ENCODE assay signal across 8 cellular contexts in genomic region chr3:122515020-122515468, GRCh38. TPM values are rescaled to one million over a fixed set of nuclear protein-coding genes. Genes with fewer than 3 reads are reported as not detected.
DNase-seq lines count a peak whose midpoint lies in the region; ATAC-seq and TF ChIP-seq lines count a peak whose summit lies in the region.

No MANE protein-coding gene starts in this region.

- no peak for ATAC-seq in activated T-cell treated with anti-CD3 and anti-CD28 coated beads, Interleukin-2, amount 50 U/mL, for 72 hours (replicated peaks in 1 of 2)
- ATAC-seq in HG03135 (IDR thresholded peaks at IDR 0.05; ENCODE audit: unreplicated experiment): no peak

- intact Hi-C loops in transverse colon (cut with DNase I; ENCODE audit: low total_unique reads): no loop called here

- TF ChIP-seq CTCF in astrocyte of the cerebellum (IDR thresholded peaks at IDR 0.05; ENCODE audit: low read depth, low read length, missing control alignments) (no peak), liver (IDR thresholded peaks at IDR 0.05; ENCODE audit: low read depth, low read length, missing input control) (no peak), transverse colon (IDR thresholded peaks at IDR 0.05) (no peak)

- peak overlapping the region; percentile 90 to 94 for H3K4me3 Mint-ChIP-seq in activated T-cell treated with anti-CD3 and anti-CD28 coated beads, Interleukin-2, amount 50 U/mL, for 72 hours

- DNase-seq in activated T-cell treated with anti-CD3 and anti-CD28 coated beads, Interleukin-2, amount 50 U/mL, for 72 hours: no peak
- no peak for DNase-seq in activated T-cell treated with anti-CD3 and anti-CD28 coated beads for 4 hours
- DNase-seq in astrocyte of the cerebellum (ENCODE audit: low read depth): no peak
- no peak for DNase-seq in transverse colon
- DNase-seq in DMS53 treated with DMSO at 0.1 percent for 48 hours (lab: John Stamatoyannopoulos, UW; ENCODE audit: unreplicated experiment): no peak
- DNase-seq in NCI-H446 treated with DMSO at 0.1 percent for 48 hours (lab: John Stamatoyannopoulos, UW): no peak

- H3K27ac Mint-ChIP-seq in activated T-cell treated with anti-CD3 and anti-CD28 coated beads, Interleukin-2, amount 50 U/mL, for 72 hours: no peak overlapping the region

- H3K4me3 ChIP-seq in astrocyte of the cerebellum (ENCODE audit: low read depth, low read length) (peak overlapping the region; percentile 86), liver (ENCODE audit: low read depth in 1 of 3, low read length in 3 of 3) (peak overlapping the region; percentile 82 to 95 (median 89)), transverse colon (peak overlapping the region; percentile 53 to 94 (median 88))

- H3K9ac ChIP-seq in liver (ENCODE audit: low read depth in 1 of 2, low read length in 2 of 2): peak overlapping the region in 1 of 2 donors; percentile 82

- in situ Hi-C loops in astrocyte of the cerebellum (cut with HindIII; ENCODE audit: low sequenced_read_pairs) (no loop called here), transverse colon (cut with MboI; ENCODE audit: low pct_ligation_motif_present in 1 of 4, low pct_unique_long_range_greater_than_20kb in 1 of 4, low sequenced_read_pairs in 3 of 4) (no loop called here)

- WGBS in liver: 41% methylated on average over 19 of the region's 19 CpGs
- WGBS in transverse colon (ENCODE audit: low coverage in 1 of 2), 2 donors: 37 to 44% methylated on average over 5 to 19 of the region's 19 CpGs

- H3K4me1 Mint-ChIP-seq in activated T-cell treated with anti-CD3 and anti-CD28 coated beads, Interleukin-2, amount 50 U/mL, for 72 hours (ENCODE audit: low read depth): peaks cover 54% of the 10 kb centered on the region

- H3K36me3 ChIP-seq in liver (ENCODE audit: control insufficient read depth in 4 of 4, insufficient read depth in 3 of 4, low read depth in 1 of 4, low read length in 3 of 4) (no peaks in the 10 kb centered on the region), transverse colon (no peaks in the 10 kb centered on the region)

- peak overlapping the region; percentile 95 to 98 for H3K27ac ChIP-seq in liver (ENCODE audit: low read depth in 1 of 2, low read length in 2 of 2)
- peak overlapping the region; percentile 95 to 100 (median 98) for H3K27ac ChIP-seq in transverse colon

- TF ChIP-seq RAD21 in liver (IDR thresholded peaks at IDR 0.05): no peak

- H3K4me1 ChIP-seq in liver (ENCODE audit: control insufficient read depth in 4 of 4, insufficient read depth in 4 of 4, low read length in 3 of 4) (peaks cover 3 to 47% (median 35%) of the 10 kb centered on the region in 4 donors), transverse colon (peaks cover 15 to 37% (median 22%) of the 10 kb centered on the region in 4 donors)

- H3K27me3 Mint-ChIP-seq in activated T-cell treated with anti-CD3 and anti-CD28 coated beads, Interleukin-2, amount 50 U/mL, for 72 hours (ENCODE audit: low read depth): peaks cover 5% of the 10 kb centered on the region

- peaks cover 2 to 4% of the 10 kb centered on the region in 2 donors for H3K36me3 Mint-ChIP-seq in activated T-cell treated with anti-CD3 and anti-CD28 coated beads, Interleukin-2, amount 50 U/mL, for 72 hours (ENCODE audit: insufficient read depth in 2 of 2)

- no peak for TF ChIP-seq EP300 in transverse colon (IDR thresholded peaks at IDR 0.05; ENCODE audit: low read depth)

- no peaks in the 10 kb centered on the region for H3K9me3 ChIP-seq in liver (ENCODE audit: control insufficient read depth in 4 of 4, low read length in 3 of 4)
- H3K9me3 ChIP-seq in transverse colon: no peaks in the 10 kb centered on the region

- peaks cover under 1 to 2% of the 10 kb centered on the region in 2 donors for H3K9me3 Mint-ChIP-seq in activated T-cell treated with anti-CD3 and anti-CD28 coated beads, Interleukin-2, amount 50 U/mL, for 72 hours

- no peaks in the 10 kb centered on the region for H3K27me3 ChIP-seq in liver (ENCODE audit: control insufficient read depth in 4 of 4, insufficient read depth in 4 of 4, low read length in 3 of 4)
- no peaks in the 10 kb centered on the region for H3K27me3 ChIP-seq in transverse colon

- no peak for TF ChIP-seq POLR2A in transverse colon (IDR thresholded peaks at IDR 0.05)

TF ChIP-seq in liver, 16 proteins besides CTCF, POLR2A, EP300 and RAD21:
- TF ChIP-seq ZBTB33 (IDR thresholded peaks at IDR 0.05) (no peak), ATF3 (IDR thresholded peaks at IDR 0.05) (no peak), SP1 (IDR thresholded peaks at IDR 0.05) (no peak), JUND (IDR thresholded peaks at IDR 0.05) (no peak), TAF1 (conservative IDR thresholded peaks at IDR 0.05) (no peak), NR2F2 (IDR thresholded peaks at IDR 0.05) (no peak), FOXA2 (IDR thresholded peaks at IDR 0.05) (no peak), REST (IDR thresholded peaks at IDR 0.05) (no peak), YY1 (IDR thresholded peaks at IDR 0.05) (no peak), GABPA (IDR thresholded peaks at IDR 0.05 in 1 of 2, conservative IDR thresholded peaks at IDR 0.05 in 1 of 2) (no peak), RXRA (IDR thresholded peaks at IDR 0.05) (no peak), MAX (IDR thresholded peaks at IDR 0.05) (no peak), EGR1 (IDR thresholded peaks at IDR 0.05; ENCODE audit: low read depth in 2 of 2) (no peak), FOXA1 (IDR thresholded peaks at IDR 0.05) (no peak), HNF4G (IDR thresholded peaks at IDR 0.05) (no peak), HNF4A (conservative IDR thresholded peaks at IDR 0.05) (no peak)

RNA-seq across cellular contexts. Expression of gene KPNA1, which starts 0.3 kb away (rescaled TPM):
- total RNA-seq in activated T-cell treated with anti-CD3 and anti-CD28 coated beads, Interleukin-2, amount 50 U/mL, for 72 hours: 10 to 100 TPM; 54.3 to 69.9 TPM
- 10 to 100 TPM; 23.7 to 42.0 TPM for total RNA-seq in liver
- polyA plus RNA-seq in liver: 10 to 100 TPM; 20.7 to 23.3 TPM
- 100 to 1,000 TPM in 1 of 4 donors, 10 to 100 TPM in 2, 1 to 10 TPM in 1; 8.6 to 108 (median 30.2) TPM for total RNA-seq in transverse colon

RNA-seq across cellular contexts. Expression of gene PARP9, which starts 49.1 kb away (rescaled TPM):
- 10 to 100 TPM; 28.8 to 38.1 TPM for total RNA-seq in activated T-cell treated with anti-CD3 and anti-CD28 coated beads, Interleukin-2, amount 50 U/mL, for 72 hours
- total RNA-seq in liver (10 to 100 TPM; 39.3 to 74.0 TPM), transverse colon (10 to 100 TPM; 24.2 to 35.8 (median 29.1) TPM)
- polyA plus RNA-seq in liver: 10 to 100 TPM; 34.8 to 58.6 TPM

RNA-seq across cellular contexts. Expression of gene DTX3L, which starts 49.1 kb away (rescaled TPM):
- total RNA-seq in activated T-cell treated with anti-CD3 and anti-CD28 coated beads, Interleukin-2, amount 50 U/mL, for 72 hours: 10 to 100 TPM; 43.9 to 51.4 TPM
- 10 to 100 TPM; 29.4 to 44.5 TPM for total RNA-seq in liver
- 10 to 100 TPM; 16.9 to 17.6 TPM for polyA plus RNA-seq in liver
- 10 to 100 TPM; 22.3 to 32.4 (median 26.7) TPM for total RNA-seq in transverse colon
